13 cellular contexts compared by ENCODE assay signal in genomic region chr12:806116-806805, GRCh38. TPM values are rescaled to one million over a fixed set of nuclear protein-coding genes. Genes with fewer than 3 reads are reported as not detected.
DNase-seq lines count a peak whose midpoint lies in the region; ATAC-seq and FAIRE-seq lines count a peak whose summit lies in the region.
"Had no signal": no experiment of that assay in that cellular context is flagged by ENCODE, and none has a peak within 500 bp of the region (broad histone marks: within the 10 kb centered on the region; RNA-seq: fewer than 3 reads in every experiment).

No MANE protein-coding gene starts in this region.

- no peak overlapping the region for H3K9ac ChIP-seq in SK-N-MC (ENCODE audit: insufficient read length)

- H3K27ac ChIP-seq in SK-N-MC (peak overlapping the region; percentile 8; the same call in 1 of the 2 replicates), caudate nucleus (ENCODE audit: low read depth, low read length) (no peak overlapping the region)

- H3K9me3 ChIP-seq in SK-N-MC (ENCODE audit: low read depth, low read length): no peaks in the 10 kb centered on the region

- no peak for DNase-seq in GM19239 (ENCODE audit: insufficient read length, low spot score)
- DNase-seq in SK-N-MC (ENCODE audit: low read depth, low spot score): no peak
- no peak for DNase-seq in Right ventricle myocardium superior
- no peak for DNase-seq in sciatic nerve (ENCODE audit: low spot score)
- DNase-seq in AG08396 (ENCODE audit: low spot score): no peak
- DNase-seq in GM19238 (ENCODE audit: insufficient read length, low spot score): no peak
- no peak for DNase-seq in caudate nucleus (lab: John Stamatoyannopoulos, UW)
- DNase-seq: activated CD4-positive, alpha-beta T cell treated with anti-CD3 and anti-CD28 coated beads for 48 hours; anterior cingulate cortex; DND-41; NCI-H1436 treated with DMSO at 0.1 percent for 48 hours; stimulated activated naive CD8-positive, alpha-beta T cell treated with anti-CD3 and anti-CD28 coated beads, Interleukin-15, Interleukin-2, amounts not matched to agents 100 U/mL and 50 U/mL, for 24 hours had no signal

- intact Hi-C loops in Right ventricle myocardium superior (cut with DNase I) (no loop called here), sciatic nerve (cut with DNase I) (no loop called here)

- H3K36me3 ChIP-seq in SK-N-MC (ENCODE audit: insufficient read depth, low read length): no peaks in the 10 kb centered on the region

- ATAC-seq in Right ventricle myocardium superior (ENCODE audit: poor library complexity): peak; percentile 63
- peak; percentile 49 for ATAC-seq in sciatic nerve
- ATAC-seq: stimulated activated naive CD8-positive, alpha-beta T cell treated with anti-CD3 and anti-CD28 coated beads, Interleukin-15, Interleukin-2, amounts not matched to agents 100 U/mL and 50 U/mL, for 24 hours had no signal

- H3K4me3 ChIP-seq in SK-N-MC: no peak overlapping the region

- FAIRE-seq in GM19239 (lab: Jason Lieb, UNC): peak; percentile 63
- FAIRE-seq: frontal cortex had no signal

RNA-seq across cellular contexts. Expression of gene WNK1, which starts 53.9 kb away (rescaled TPM):
- total RNA-seq in Right ventricle myocardium superior: 294 TPM
- total RNA-seq in sciatic nerve: 238 TPM
